Comparison of ENCODE assay signal across 10 cellular contexts in genomic region chr4:155207534-155208257, GRCh38. TPM values are rescaled to one million over a fixed set of nuclear protein-coding genes. Genes with fewer than 3 reads are reported as not detected.
DNase-seq lines count a peak whose midpoint lies in the region; ATAC-seq and TF ChIP-seq lines count a peak whose summit lies in the region.
"Had no signal": no experiment of that assay in that cellular context is flagged by ENCODE, and none has a peak within 500 bp of the region (broad histone marks: within the 10 kb centered on the region; RNA-seq: fewer than 3 reads in every experiment).

No MANE protein-coding gene starts in this region.

- H3K36me3 ChIP-seq in left lung (no peaks in the 10 kb centered on the region), testis (ENCODE audit: low read depth, missing control alignments) (no peaks in the 10 kb centered on the region)

- WGBS in testis, 2 donors = 1 to 2% methylated on average over 26 of the region's 26 CpGs

- no peaks in the 10 kb centered on the region for H3K9me3 Mint-ChIP-seq in chondrocyte (ENCODE audit: low read depth)
- H3K9me3 Mint-ChIP-seq in effector memory CD8-positive, alpha-beta T cell = peaks cover 9 to 11% of the 10 kb centered on the region in 2 donors
- H3K9me3 Mint-ChIP-seq: activated CD4-positive, alpha-beta T cell treated with anti-CD3 and anti-CD28 coated beads, Interleukin-2, amount 10 ng/mL, durations not matched to agents 24 days and 14 days had no signal

- H3K27ac ChIP-seq in left lung (no peak overlapping the region), testis (peak overlapping the region in 1 of 2 donors; percentile 13)

- intact Hi-C loops in left lung (cut with DNase I) (no loop called here), testis (cut with DNase I; ENCODE audit: low total_unique reads) (no loop called here)

- H3K27me3 Mint-ChIP-seq in chondrocyte (ENCODE audit: low read depth) = peaks cover 67% of the 10 kb centered on the region
- H3K27me3 Mint-ChIP-seq in effector memory CD8-positive, alpha-beta T cell = peaks cover 22 to 26% of the 10 kb centered on the region in 2 donors

- TF ChIP-seq POLR2A in testis (IDR thresholded peaks at IDR 0.05) = no peak

- H3K9me3 ChIP-seq in left lung = no peaks in the 10 kb centered on the region
- no peaks in the 10 kb centered on the region for H3K9me3 ChIP-seq in testis

- peaks cover 18% of the 10 kb centered on the region for H3K4me1 Mint-ChIP-seq in chondrocyte (ENCODE audit: low read depth)
- H3K4me1 Mint-ChIP-seq in effector memory CD8-positive, alpha-beta T cell (ENCODE audit: low read depth in 2 of 2) = no peaks in the 10 kb centered on the region
- H3K4me1 Mint-ChIP-seq: activated CD4-positive, alpha-beta T cell treated with anti-CD3 and anti-CD28 coated beads, Interleukin-2, amount 10 ng/mL, durations not matched to agents 24 days and 14 days had no signal

- H3K4me1 ChIP-seq in left lung (peaks cover 0 to 4% of the 10 kb centered on the region in 2 donors), testis (no peaks in the 10 kb centered on the region)

- DNase-seq in NCI-H1417 (lab: John Stamatoyannopoulos, UW) (peak in 2 of 3 experiments; percentile 16 to 44), NCI-H1417 treated with DMSO at 0.1 percent for 48 hours (lab: John Stamatoyannopoulos, UW) (no peak), chondrocyte (ENCODE audit: low spot score) (peak; percentile 59), left lung (peak in 1 of 2 donors; percentile 50), testis (peak; percentile 76)
- DNase-seq in stimulated activated CD4-positive, alpha-beta T cell treated with anti-CD3 and anti-CD28 coated beads, Interleukin-15, amount 100 ng/mL, for 24 hours = no peak
- DNase-seq in activated naive CD4-positive, alpha-beta T cell treated with anti-CD3 and anti-CD28 coated beads, Interleukin-2, amount 50 U/mL, for 16 hours = no peak
- no peak for DNase-seq in effector memory CD8-positive, alpha-beta T cell
- DNase-seq: activated CD4-positive, alpha-beta T cell treated with anti-CD3 and anti-CD28 coated beads, Interleukin-2, amount 10 ng/mL, durations not matched to agents 24 days and 14 days had no signal

- ATAC-seq in left lung = peak; percentile 49
- ATAC-seq in effector memory CD8-positive, alpha-beta T cell (replicated peaks) = no peak
- ATAC-seq: GM12878 had no signal

- H3K36me3 Mint-ChIP-seq in chondrocyte (ENCODE audit: low read depth) = no peaks in the 10 kb centered on the region
- no peaks in the 10 kb centered on the region for H3K36me3 Mint-ChIP-seq in effector memory CD8-positive, alpha-beta T cell (ENCODE audit: insufficient read depth)

- no peak overlapping the region for H3K4me3 ChIP-seq in left lung
- peak overlapping the region; percentile 55 to 72 for H3K4me3 ChIP-seq in testis
- H3K4me3 ChIP-seq: GM12878 had no signal

- TF ChIP-seq CTCF in chondrocyte (IDR thresholded peaks at IDR 0.05) = peak; percentile 15
- no peak for TF ChIP-seq CTCF in left lung (IDR thresholded peaks at IDR 0.05)
- TF ChIP-seq CTCF in testis (IDR thresholded peaks at IDR 0.05) = no peak

- peak overlapping the region; percentile 58 for H3K4me3 Mint-ChIP-seq in chondrocyte (ENCODE audit: unreplicated experiment)
- H3K4me3 Mint-ChIP-seq in effector memory CD8-positive, alpha-beta T cell = no peak overlapping the region
- H3K4me3 Mint-ChIP-seq: activated CD4-positive, alpha-beta T cell treated with anti-CD3 and anti-CD28 coated beads, Interleukin-2, amount 10 ng/mL, durations not matched to agents 24 days and 14 days had no signal

- H3K27me3 ChIP-seq in left lung (peaks cover 32 to 47% of the 10 kb centered on the region in 2 donors), testis (no peaks in the 10 kb centered on the region)

- peak overlapping the region; percentile 29 for H3K27ac Mint-ChIP-seq in chondrocyte (ENCODE audit: unreplicated experiment)
- H3K27ac Mint-ChIP-seq in effector memory CD8-positive, alpha-beta T cell = no peak overlapping the region
- H3K27ac Mint-ChIP-seq: activated CD4-positive, alpha-beta T cell treated with anti-CD3 and anti-CD28 coated beads, Interleukin-2, amount 10 ng/mL, durations not matched to agents 24 days and 14 days had no signal

RNA-seq across cellular contexts. Expression of gene NPY2R, which starts 0.7 kb away (rescaled TPM):
- total RNA-seq in chondrocyte (not detected in 3 replicates), left lung (under 1 TPM in 1 of 2 donors, not detected in 1; 0.13 TPM), testis (1 to 10 TPM; 1.0 to 3.3 TPM)
- polyA plus RNA-seq in testis (ENCODE audit: insufficient read depth, low read depth, low replicate concordance) = 0.58 TPM
- total RNA-seq: activated CD4-positive, alpha-beta T cell treated with anti-CD3 and anti-CD28 coated beads, Interleukin-2, amount 10 ng/mL, durations not matched to agents 24 days and 14 days; GM12878 had no signal
- polyA plus RNA-seq: GM12878 had no signal

Comparison
In these comparisons a context has a peak if more than half of its experiments do, and no peak if none do; other contexts are left out.
1. DNase-seq: peak in NCI-H1417 (2 of 3), chondrocyte (single experiment) and testis (single experiment); none in NCI-H1417 treated with DMSO at 0.1 percent for 48 hours (single experiment), stimulated activated CD4-positive, alpha-beta T cell treated with anti-CD3 and anti-CD28 coated beads, Interleukin-15, amount 100 ng/mL, for 24 hours (single experiment), activated naive CD4-positive, alpha-beta T cell treated with anti-CD3 and anti-CD28 coated beads, Interleukin-2, amount 50 U/mL, for 16 hours (single experiment) and effector memory CD8-positive, alpha-beta T cell (0 of 3).
2. H3K4me3 ChIP-seq: peak in testis (2 of 2); none in left lung (0 of 2).